In the genomic region with DNA sequence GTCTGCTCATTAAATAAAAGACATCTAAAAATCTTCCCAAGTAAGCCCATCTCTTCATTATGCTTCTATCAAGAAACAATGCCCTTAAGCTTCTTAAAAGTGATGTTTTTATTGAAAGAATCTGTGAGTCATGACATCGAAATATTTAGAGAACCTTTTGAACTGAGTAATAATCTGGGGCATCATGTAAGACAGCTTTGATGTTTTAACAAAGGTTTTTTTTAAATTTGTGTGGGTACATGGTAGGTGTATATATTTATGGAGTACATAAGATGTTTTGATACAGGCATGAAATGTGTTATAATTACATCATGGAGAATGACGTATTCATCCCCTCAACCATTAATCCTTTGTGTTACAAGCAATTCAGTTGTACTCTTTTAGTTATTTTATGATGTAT, we compare ENCODE assay signal across 23 cellular contexts. TPM values are rescaled to one million over a fixed set of nuclear protein-coding genes. Genes with fewer than 3 reads are reported as not detected.
DNase-seq lines count a peak whose midpoint lies in the region; ATAC-seq and TF ChIP-seq lines count a peak whose summit lies in the region.
"Had no signal": no experiment of that assay in that cellular context is flagged by ENCODE, and none has a peak within 500 bp of the region (broad histone marks: within the 10 kb centered on the region; RNA-seq: fewer than 3 reads in every experiment).

No MANE protein-coding gene starts in this region.

- no peaks in the 10 kb centered on the region for H3K79me2 ChIP-seq in mammary epithelial cell (ENCODE audit: insufficient read depth, low read length)

- dilution Hi-C loops in mammary epithelial cell (cut with HindIII; ENCODE audit: low sequenced_read_pairs) = no loop called here

- POLR2A ChIA-PET in activated CD4-positive, alpha-beta memory T cell treated with anti-CD3 and anti-CD28 coated beads for 36 hours (lab: Charles Lee) = interaction anchor here (1.3 to 1.7 kb wide), 4 partner anchors 17 to 123 kb away, joined by 4 to 7 read pairs (median 6); a partner anchor contains a TSS
- POLR2A ChIA-PET in activated CD4-positive, alpha-beta memory T cell treated with anti-CD3 and anti-CD28 coated beads, Interleukin-2, amount 10 ng/mL, durations not matched to agents 7 days and 5 days (lab: Charles Lee) = no interaction called here
- POLR2A ChIA-PET in CD4-positive, alpha-beta T cell (lab: Charles Lee) = no interaction called here

- no peak for ATAC-seq in CD4-positive, alpha-beta T cell (ENCODE audit: poor library complexity)
- no peak for ATAC-seq in HG03439 (IDR thresholded peaks at IDR 0.05; ENCODE audit: unreplicated experiment)

- no peak for TF ChIP-seq POLR2A in breast epithelium (IDR thresholded peaks at IDR 0.05)

- H3K4me3 Mint-ChIP-seq in activated CD4-positive, alpha-beta memory T cell treated with anti-CD3 and anti-CD28 coated beads for 36 hours = no peak overlapping the region
- H3K4me3 Mint-ChIP-seq in activated CD4-positive, alpha-beta memory T cell treated with anti-CD3 and anti-CD28 coated beads, Interleukin-2, amount 10 ng/mL, durations not matched to agents 7 days and 5 days = no peak overlapping the region
- H3K4me3 Mint-ChIP-seq in activated T-helper 2 cell treated with anti-CD3 and anti-CD28 coated beads, Interferon-gamma antibody, Interleukin-2, Interleukin-4, amounts not matched to agents 10 μg/mL and 5 μg/mL and 100 μg/mL, durations not matched to agents 14 hours and 24 hours and 36 hours (ENCODE audit: low read depth) = no peak overlapping the region
- H3K4me3 Mint-ChIP-seq in CD4-positive, alpha-beta T cell = no peak overlapping the region
- H3K4me3 Mint-ChIP-seq: CD4-positive, CD25-positive, alpha-beta regulatory T cell; IgD-negative memory B cell had no signal

- CTCF ChIA-PET in activated CD4-positive, alpha-beta memory T cell treated with anti-CD3 and anti-CD28 coated beads for 36 hours (lab: Charles Lee) = interaction anchor here (0.9 to 1.9 kb wide), 3 partner anchors 35 to 195 kb away, joined by 3 to 7 read pairs (median 5); a partner anchor contains a TSS
- CTCF ChIA-PET in activated CD4-positive, alpha-beta memory T cell treated with anti-CD3 and anti-CD28 coated beads, Interleukin-2, amount 10 ng/mL, durations not matched to agents 7 days and 5 days (lab: Charles Lee) = no interaction called here
- CTCF ChIA-PET in mammary epithelial cell (lab: Charles Lee; ENCODE audit: low non-redundant PET) = no interaction called here
- CTCF ChIA-PET in CD4-positive, alpha-beta T cell (lab: Charles Lee) = no interaction called here

- H3K4me1 ChIP-seq in mammary epithelial cell (ENCODE audit: insufficient read depth, low read length) = peaks cover 3% of the 10 kb centered on the region
- H3K4me1 ChIP-seq in breast epithelium = no peaks in the 10 kb centered on the region
- H3K4me1 ChIP-seq: Peyer's patch had no signal

- DNase-seq in activated CD4-positive, alpha-beta memory T cell treated with anti-CD3 and anti-CD28 coated beads for 36 hours = no peak
- DNase-seq in activated CD4-positive, alpha-beta memory T cell treated with anti-CD3 and anti-CD28 coated beads, Interleukin-2, amount 10 ng/mL, durations not matched to agents 7 days and 5 days = no peak
- DNase-seq in mammary epithelial cell (peak; percentile 43), breast epithelium (ENCODE audit: low spot score in 2 of 2) (no peak)
- no peak for DNase-seq in activated T-helper 2 cell treated with anti-CD3 and anti-CD28 coated beads, Interferon-gamma antibody, Interleukin-2, Interleukin-4, amounts not matched to agents 10 μg/mL and 5 μg/mL and 100 μg/mL, durations not matched to agents 14 hours and 24 hours and 36 hours (ENCODE audit: low spot score)
- DNase-seq in CD4-positive, alpha-beta T cell = no peak
- DNase-seq: NCI-H1048, NCI-H1417, NCI-H1694, NCI-H2029 treated with DMSO at 0.1 percent for 48 hours, NCI-H2227 treated with DMSO at 0.1 percent for 48 hours, NCI-H526 treated with DMSO at 0.1 percent for 48 hours, Peyer's patch, SHP77 treated with DMSO at 0.1 percent for 48 hours had no signal

- H3K27me3 ChIP-seq in mammary epithelial cell (ENCODE audit: insufficient read depth, low read length) = no peaks in the 10 kb centered on the region
- no peaks in the 10 kb centered on the region for H3K27me3 ChIP-seq in breast epithelium
- H3K27me3 ChIP-seq in CD4-positive, alpha-beta T cell (ENCODE audit: control insufficient read depth, insufficient read depth, low read length) = no peaks in the 10 kb centered on the region
- H3K27me3 ChIP-seq: BLaER1, Peyer's patch had no signal

- intact Hi-C loops in activated CD4-positive, alpha-beta memory T cell treated with anti-CD3 and anti-CD28 coated beads for 36 hours (cut with micrococcal nuclease) = loop anchor here (5.0 kb wide), 1 partner anchor 93 kb away; a partner anchor contains a TSS
- intact Hi-C loops in mammary epithelial cell (cut with micrococcal nuclease) (no loop called here), breast epithelium (cut with DNase I; ENCODE audit: low total_unique reads) (no loop called here)
- intact Hi-C loops in activated T-helper 2 cell treated with anti-CD3 and anti-CD28 coated beads, Interferon-gamma antibody, Interleukin-2, Interleukin-4, amounts not matched to agents 10 μg/mL and 5 μg/mL and 100 μg/mL, durations not matched to agents 14 hours and 24 hours and 36 hours (cut with micrococcal nuclease) = loop anchor here (5.0 kb wide), 1 partner anchor 93 kb away; a partner anchor contains a TSS
- intact Hi-C loops in CD4-positive, alpha-beta T cell (cut with DNase I, micrococcal nuclease) = no loop called here

- no peak overlapping the region for H3K4me3 ChIP-seq in mammary epithelial cell (replicated peaks in 1 of 3; ENCODE audit: insufficient read depth in 1 of 3, low read depth in 2 of 3, low read length in 3 of 3)
- no peak overlapping the region for H3K4me3 ChIP-seq in breast epithelium
- H3K4me3 ChIP-seq: BLaER1, Peyer's patch had no signal

- in situ Hi-C loops in mammary epithelial cell (cut with MboI; ENCODE audit: low sequenced_read_pairs in 2 of 2) = no loop called here

- no peaks in the 10 kb centered on the region for H4K20me1 ChIP-seq in mammary epithelial cell (ENCODE audit: insufficient read depth, low read length)
- H4K20me1 ChIP-seq: BLaER1 had no signal

- 0% methylated on average over 2 of the region's 2 CpGs for WGBS in mammary epithelial cell (ENCODE audit: low coverage, missing lambda C conversion rate)

- H3K36me3 Mint-ChIP-seq in activated CD4-positive, alpha-beta memory T cell treated with anti-CD3 and anti-CD28 coated beads for 36 hours = no peaks in the 10 kb centered on the region
- H3K36me3 Mint-ChIP-seq in activated CD4-positive, alpha-beta memory T cell treated with anti-CD3 and anti-CD28 coated beads, Interleukin-2, amount 10 ng/mL, durations not matched to agents 7 days and 5 days (ENCODE audit: low read depth) = no peaks in the 10 kb centered on the region
- H3K36me3 Mint-ChIP-seq in activated T-helper 2 cell treated with anti-CD3 and anti-CD28 coated beads, Interferon-gamma antibody, Interleukin-2, Interleukin-4, amounts not matched to agents 10 μg/mL and 5 μg/mL and 100 μg/mL, durations not matched to agents 14 hours and 24 hours and 36 hours (ENCODE audit: low read depth) = no peaks in the 10 kb centered on the region
- no peaks in the 10 kb centered on the region for H3K36me3 Mint-ChIP-seq in CD4-positive, alpha-beta T cell (ENCODE audit: low read depth)
- H3K36me3 Mint-ChIP-seq: CD4-positive, CD25-positive, alpha-beta regulatory T cell; IgD-negative memory B cell had no signal

- H3K9ac ChIP-seq in mammary epithelial cell (ENCODE audit: insufficient read depth, low read length) = no peak overlapping the region
- H3K9ac ChIP-seq: BLaER1, KMS-11 had no signal

- H3K27ac ChIP-seq in mammary epithelial cell (ENCODE audit: insufficient read depth, low read depth, low read length) (no peak overlapping the region), breast epithelium (no peak overlapping the region)
- no peak overlapping the region for H3K27ac ChIP-seq in CD4-positive, alpha-beta T cell (ENCODE audit: low read depth, low read length)
- H3K27ac ChIP-seq: BLaER1, HL-60, KMS-11, Peyer's patch had no signal

- TF ChIP-seq CTCF in mammary epithelial cell (conservative IDR thresholded peaks at IDR 0.05 in 1 of 2, IDR thresholded peaks at IDR 0.05 in 1 of 2; ENCODE audit: extremely low read depth in 1 of 2, insufficient read depth in 1 of 2, low read depth in 1 of 2, low read length in 2 of 2) (no peak), breast epithelium (IDR thresholded peaks at IDR 0.05) (no peak)
- no peak for TF ChIP-seq CTCF in CD4-positive, alpha-beta T cell (IDR thresholded peaks at IDR 0.05)

- no peak overlapping the region for H2AFZ ChIP-seq in mammary epithelial cell (ENCODE audit: low read depth, low read length)

- no peaks in the 10 kb centered on the region for H3K36me3 ChIP-seq in mammary epithelial cell (ENCODE audit: insufficient read depth, low read length)
- no peaks in the 10 kb centered on the region for H3K36me3 ChIP-seq in breast epithelium
- H3K36me3 ChIP-seq: BLaER1, Peyer's patch had no signal

- H3K4me1 Mint-ChIP-seq in activated CD4-positive, alpha-beta memory T cell treated with anti-CD3 and anti-CD28 coated beads for 36 hours (ENCODE audit: low read depth) = peaks cover 44% of the 10 kb centered on the region
- peaks cover 37% of the 10 kb centered on the region for H3K4me1 Mint-ChIP-seq in activated CD4-positive, alpha-beta memory T cell treated with anti-CD3 and anti-CD28 coated beads, Interleukin-2, amount 10 ng/mL, durations not matched to agents 7 days and 5 days
- H3K4me1 Mint-ChIP-seq in activated T-helper 2 cell treated with anti-CD3 and anti-CD28 coated beads, Interferon-gamma antibody, Interleukin-2, Interleukin-4, amounts not matched to agents 10 μg/mL and 5 μg/mL and 100 μg/mL, durations not matched to agents 14 hours and 24 hours and 36 hours (ENCODE audit: low read depth) = peaks cover 41% of the 10 kb centered on the region
- H3K4me1 Mint-ChIP-seq in CD4-positive, alpha-beta T cell (ENCODE audit: low read depth) = peaks cover 5% of the 10 kb centered on the region

- H3K9me3 ChIP-seq in mammary epithelial cell (replicated peaks; ENCODE audit: insufficient read depth, low read length) = no peaks in the 10 kb centered on the region
- no peaks in the 10 kb centered on the region for H3K9me3 ChIP-seq in breast epithelium
- H3K9me3 ChIP-seq in CD4-positive, alpha-beta T cell (ENCODE audit: control insufficient read depth, low read length) = no peaks in the 10 kb centered on the region
- H3K9me3 ChIP-seq: BLaER1, Peyer's patch had no signal

- H3K9me3 Mint-ChIP-seq in activated CD4-positive, alpha-beta memory T cell treated with anti-CD3 and anti-CD28 coated beads for 36 hours = peaks cover 5% of the 10 kb centered on the region
- H3K9me3 Mint-ChIP-seq in activated CD4-positive, alpha-beta memory T cell treated with anti-CD3 and anti-CD28 coated beads, Interleukin-2, amount 10 ng/mL, durations not matched to agents 7 days and 5 days = no peaks in the 10 kb centered on the region
- H3K9me3 Mint-ChIP-seq in activated T-helper 2 cell treated with anti-CD3 and anti-CD28 coated beads, Interferon-gamma antibody, Interleukin-2, Interleukin-4, amounts not matched to agents 10 μg/mL and 5 μg/mL and 100 μg/mL, durations not matched to agents 14 hours and 24 hours and 36 hours = no peaks in the 10 kb centered on the region
- no peaks in the 10 kb centered on the region for H3K9me3 Mint-ChIP-seq in CD4-positive, alpha-beta T cell

- H3K27me3 Mint-ChIP-seq in activated CD4-positive, alpha-beta memory T cell treated with anti-CD3 and anti-CD28 coated beads for 36 hours = peaks cover 4% of the 10 kb centered on the region
- no peaks in the 10 kb centered on the region for H3K27me3 Mint-ChIP-seq in activated CD4-positive, alpha-beta memory T cell treated with anti-CD3 and anti-CD28 coated beads, Interleukin-2, amount 10 ng/mL, durations not matched to agents 7 days and 5 days
- H3K27me3 Mint-ChIP-seq in activated T-helper 2 cell treated with anti-CD3 and anti-CD28 coated beads, Interferon-gamma antibody, Interleukin-2, Interleukin-4, amounts not matched to agents 10 μg/mL and 5 μg/mL and 100 μg/mL, durations not matched to agents 14 hours and 24 hours and 36 hours (ENCODE audit: low read depth) = no peaks in the 10 kb centered on the region
- peaks cover 6% of the 10 kb centered on the region for H3K27me3 Mint-ChIP-seq in CD4-positive, alpha-beta T cell

- BruUV-seq in mammary epithelial cell (replicated peaks; lab: Mats Ljungman, UMichigan) = no TSS peak

- no peak overlapping the region for H3K4me2 ChIP-seq in mammary epithelial cell (ENCODE audit: insufficient read depth, low read depth, low read length)
- H3K4me2 ChIP-seq: BLaER1, KMS-11 had no signal

- H3K27ac Mint-ChIP-seq in activated CD4-positive, alpha-beta memory T cell treated with anti-CD3 and anti-CD28 coated beads for 36 hours = peak overlapping the region; percentile 69
- H3K27ac Mint-ChIP-seq in activated CD4-positive, alpha-beta memory T cell treated with anti-CD3 and anti-CD28 coated beads, Interleukin-2, amount 10 ng/mL, durations not matched to agents 7 days and 5 days = no peak overlapping the region
- peak overlapping the region; percentile 51 for H3K27ac Mint-ChIP-seq in activated T-helper 2 cell treated with anti-CD3 and anti-CD28 coated beads, Interferon-gamma antibody, Interleukin-2, Interleukin-4, amounts not matched to agents 10 μg/mL and 5 μg/mL and 100 μg/mL, durations not matched to agents 14 hours and 24 hours and 36 hours
- no peak overlapping the region for H3K27ac Mint-ChIP-seq in CD4-positive, alpha-beta T cell
- H3K27ac Mint-ChIP-seq: CD4-positive, CD25-positive, alpha-beta regulatory T cell; IgD-negative memory B cell had no signal

RNA-seq across cellular contexts. Expression of a gene that starts 46.8 kb away (rescaled TPM):
- total RNA-seq in activated CD4-positive, alpha-beta memory T cell treated with anti-CD3 and anti-CD28 coated beads for 36 hours = under 1 TPM; 0.15 to 0.24 TPM
- not detected for total RNA-seq in activated CD4-positive, alpha-beta memory T cell treated with anti-CD3 and anti-CD28 coated beads, Interleukin-2, amount 10 ng/mL, durations not matched to agents 7 days and 5 days
- total RNA-seq in mammary epithelial cell (under 1 TPM in 1 of 2 donors, not detected in 1; under 0.01 TPM), breast epithelium (10 to 100 TPM in 2 of 3 donors, 1 to 10 TPM in 1; 9.8 to 61.9 (median 11.9) TPM)
- not detected for polyA plus RNA-seq in mammary epithelial cell
- polyA minus RNA-seq in mammary epithelial cell = not detected
- 0.64 and 0.80 TPM in 2 replicates for total RNA-seq in activated T-helper 2 cell treated with anti-CD3 and anti-CD28 coated beads, Interferon-gamma antibody, Interleukin-2, Interleukin-4, amounts not matched to agents 10 μg/mL and 5 μg/mL and 100 μg/mL, durations not matched to agents 14 hours and 24 hours and 36 hours
- total RNA-seq in CD4-positive, alpha-beta T cell = under 1 TPM in 1 of 2 experiments, not detected in 1; 0.16 TPM
- total RNA-seq: G401, NCI-H460 had no signal
- polyA plus RNA-seq: AG04450; CD4-positive, CD25-positive, alpha-beta regulatory T cell; IgD-negative memory B cell had no signal

Comparison
In these comparisons a context has a peak if more than half of its experiments do, and no peak if none do; other contexts are left out.
1. H3K27ac Mint-ChIP-seq: peak in activated CD4-positive, alpha-beta memory T cell treated with anti-CD3 and anti-CD28 coated beads for 36 hours (single experiment) and activated T-helper 2 cell treated with anti-CD3 and anti-CD28 coated beads, Interferon-gamma antibody, Interleukin-2, Interleukin-4, amounts not matched to agents 10 μg/mL and 5 μg/mL and 100 μg/mL, durations not matched to agents 14 hours and 24 hours and 36 hours (single experiment); none in activated CD4-positive, alpha-beta memory T cell treated with anti-CD3 and anti-CD28 coated beads, Interleukin-2, amount 10 ng/mL, durations not matched to agents 7 days and 5 days (single experiment) and CD4-positive, alpha-beta T cell (single experiment).
2. intact Hi-C loops: an anchor here in activated CD4-positive, alpha-beta memory T cell treated with anti-CD3 and anti-CD28 coated beads for 36 hours (5.0 kb wide) and activated T-helper 2 cell treated with anti-CD3 and anti-CD28 coated beads, Interferon-gamma antibody, Interleukin-2, Interleukin-4, amounts not matched to agents 10 μg/mL and 5 μg/mL and 100 μg/mL, durations not matched to agents 14 hours and 24 hours and 36 hours (5.0 kb wide); none called in mammary epithelial cell, breast epithelium and CD4-positive, alpha-beta T cell.